In genomic region chr7:84237533-84238173, GRCh38 we compare ENCODE assay signal across 13 cellular contexts. TPM values are rescaled to one million over a fixed set of nuclear protein-coding genes. Genes with fewer than 3 reads are reported as not detected.
DNase-seq lines count a peak whose midpoint lies in the region; ATAC-seq, FAIRE-seq and TF ChIP-seq lines count a peak whose summit lies in the region.
"Had no signal": no experiment of that assay in that cellular context is flagged by ENCODE, and none has a peak within 500 bp of the region (broad histone marks: within the 10 kb centered on the region; RNA-seq: fewer than 3 reads in every experiment).

No MANE protein-coding gene starts in this region.

- no peak for TF ChIP-seq RAD21 in GM12878 (IDR thresholded peaks at IDR 0.05; ENCODE audit: insufficient read depth, low read depth, low read length)

- WGBS in GM12878 (ENCODE audit: insufficient coverage, insufficient replicate concordance, low lambda C conversion rate, missing lambda C conversion rate): 78% methylated on average over 1 of the region's 1 CpG
- no CpG with 5 or more reads among the region's 1 CpG for WGBS in mesenchymal stem cell

- H2AK5ac ChIP-seq in mesenchymal stem cell (ENCODE audit: low read length, severe bottlenecking): no peak overlapping the region

- no peak overlapping the region for H3K27ac ChIP-seq in GM12878 (ENCODE audit: control insufficient read depth, insufficient read depth)
- peak overlapping the region; percentile 51 for H3K27ac ChIP-seq in mesenchymal stem cell (ENCODE audit: low read length, poor library complexity, severe bottlenecking)
- H3K27ac ChIP-seq: esophagus muscularis mucosa, VCaP had no signal

- H3K9me3 ChIP-seq in GM12878 (replicated peaks; ENCODE audit: control insufficient read depth, insufficient read depth, low read length): no peaks in the 10 kb centered on the region
- no peaks in the 10 kb centered on the region for H3K9me3 ChIP-seq in mesenchymal stem cell (ENCODE audit: control insufficient read depth, low read length)
- H3K9me3 ChIP-seq: esophagus muscularis mucosa had no signal

- H3K36me3 ChIP-seq in GM12878 (ENCODE audit: control insufficient read depth in 2 of 2, insufficient read depth in 2 of 2, low read length in 1 of 2): no peaks in the 10 kb centered on the region
- H3K36me3 ChIP-seq in mesenchymal stem cell (ENCODE audit: control insufficient read depth in 1 of 2, insufficient read depth in 2 of 2, low read depth in 1 of 2, low read length in 2 of 2): no peaks in the 10 kb centered on the region
- H3K36me3 ChIP-seq: esophagus muscularis mucosa had no signal

- H3K4ac ChIP-seq in mesenchymal stem cell (ENCODE audit: low read depth in 1 of 2, low read length in 2 of 2): no peak overlapping the region

- no peak overlapping the region for H3K4me2 ChIP-seq in GM12878 (ENCODE audit: control insufficient read depth, insufficient read depth)
- no peak overlapping the region for H3K4me2 ChIP-seq in mesenchymal stem cell (ENCODE audit: low read length, poor library complexity, severe bottlenecking)

- RAD21 ChIA-PET in GM12878 (lab: Charles Lee; ENCODE audit: unreplicated experiment): interaction anchor here (0.5 kb wide), 1 partner anchor 83 kb away, joined by 3 read pairs; no protein-coding TSS in a partner anchor

- in situ Hi-C loops in GM12878 (cut with MboI): no loop called here

- H3K14ac ChIP-seq in mesenchymal stem cell (ENCODE audit: low read length in 2 of 2): no peak overlapping the region

- H3K4me1 ChIP-seq in GM12878 (ENCODE audit: control insufficient read depth, insufficient read depth, low read length) (no peaks in the 10 kb centered on the region), mesenchymal stem cell (ENCODE audit: control insufficient read depth, insufficient read depth, low read depth, low read length) (peaks cover 2% of the 10 kb centered on the region)

- H3K9ac ChIP-seq in GM12878 (ENCODE audit: control insufficient read depth, insufficient read depth, low read length) (no peak overlapping the region), mesenchymal stem cell (ENCODE audit: low read length) (no peak overlapping the region)

- TF ChIP-seq CTCF in GM12878 (IDR thresholded peaks at IDR 0.05 in 2 of 3, conservative IDR thresholded peaks at IDR 0.05 in 1 of 3; ENCODE audit: control insufficient read depth in 2 of 3, extremely low read depth in 1 of 3, insufficient read depth in 1 of 3, low read depth in 3 of 3, low read length in 3 of 3): no peak

- POLR2A ChIA-PET in GM12878 (lab: Charles Lee): no interaction called here

- no peak overlapping the region for H2BK15ac ChIP-seq in mesenchymal stem cell (ENCODE audit: low read depth, poor library complexity, severe bottlenecking)

- no peak overlapping the region for H2BK5ac ChIP-seq in mesenchymal stem cell (ENCODE audit: low read depth, low read length, poor library complexity, severe bottlenecking)

- peak; percentile 42 for DNase-seq in DMS53 treated with DMSO at 0.1 percent for 48 hours (lab: John Stamatoyannopoulos, UW; ENCODE audit: unreplicated experiment)
- DNase-seq in HT1080 (ENCODE audit: low read depth): peak; percentile 94
- no peak for DNase-seq in GM12878 (ENCODE audit: low read depth, low spot score)
- DNase-seq in mesenchymal stem cell: peak; percentile 93
- DNase-seq in NCI-H82 treated with DMSO at 0.1 percent for 48 hours (lab: John Stamatoyannopoulos, UW; ENCODE audit: unreplicated experiment): no peak
- DNase-seq in mesenteric fat pad (ENCODE audit: low spot score): no peak
- DNase-seq in NCI-H2029 (lab: John Stamatoyannopoulos, UW): no peak
- DNase-seq in ecto neural progenitor cell (ENCODE audit: low spot score): no peak
- DNase-seq: activated naive CD4-positive, alpha-beta T cell treated with anti-CD3 and anti-CD28 coated beads, Interleukin-2, amount 10 ng/mL, durations not matched to agents 7 days and 5 days; GDM1; NCI-H82 had no signal

- no TSS peak for BruUV-seq in GM12878 (replicated peaks; lab: Mats Ljungman, UMichigan)

- H3K4me3 ChIP-seq in GM12878 (no peak overlapping the region), mesenchymal stem cell (ENCODE audit: insufficient read depth in 1 of 2, low read depth in 1 of 2, low read length in 2 of 2) (no peak overlapping the region)
- H3K4me3 ChIP-seq: esophagus muscularis mucosa had no signal

- peak; percentile 94 for ATAC-seq in GM12878

- no peaks in the 10 kb centered on the region for H4K20me1 ChIP-seq in GM12878 (ENCODE audit: control insufficient read depth, insufficient read depth)

- no peak overlapping the region for H3K23ac ChIP-seq in mesenchymal stem cell (ENCODE audit: low read length in 2 of 2)

- intact Hi-C loops in GM12878 (cut with micrococcal nuclease; ENCODE audit: unreplicated experiment): no loop called here

- H3K79me1 ChIP-seq in mesenchymal stem cell (replicated peaks; ENCODE audit: low read length, poor library complexity, severe bottlenecking): no peaks in the 10 kb centered on the region

- TF ChIP-seq POLR2A in GM12878 (IDR thresholded peaks at IDR 0.05; ENCODE audit: low read depth, low read length): no peak

- H3K79me2 ChIP-seq in GM12878 (ENCODE audit: control insufficient read depth, insufficient read depth, low read length): no peaks in the 10 kb centered on the region

- H3K27me3 ChIP-seq in GM12878 (replicated peaks in 1 of 2; ENCODE audit: control insufficient read depth in 2 of 2, insufficient read depth in 2 of 2, low read length in 1 of 2) (no peaks in the 10 kb centered on the region), mesenchymal stem cell (ENCODE audit: control insufficient read depth in 1 of 2, insufficient read depth in 1 of 2, low read length in 2 of 2) (no peaks in the 10 kb centered on the region)
- H3K27me3 ChIP-seq: esophagus muscularis mucosa had no signal

- no peak overlapping the region for H2AFZ ChIP-seq in GM12878 (ENCODE audit: control insufficient read depth, low read depth, low read length)
- H2AFZ ChIP-seq in mesenchymal stem cell (ENCODE audit: low read depth, low read length): no peak overlapping the region

- peak overlapping the region in 1 of 2 experiments; percentile 12 for H3K18ac ChIP-seq in mesenchymal stem cell (ENCODE audit: low read depth in 1 of 2, low read length in 2 of 2)

- CTCF ChIA-PET in GM12878 (lab: Yijun Ruan, JAX): no interaction called here

- H2BK12ac ChIP-seq in mesenchymal stem cell (ENCODE audit: low read length in 2 of 2): peak overlapping the region in 1 of 2 experiments; percentile 66

- no peak for TF ChIP-seq EP300 in GM12878 (IDR thresholded peaks at IDR 0.05; ENCODE audit: borderline replicate concordance in 1 of 2, control insufficient read depth in 1 of 2, low read depth in 2 of 2, low read length in 2 of 2)

- FAIRE-seq in GM12878 (lab: Jason Lieb, UNC): no peak

- no peak overlapping the region for H2BK120ac ChIP-seq in mesenchymal stem cell (ENCODE audit: low read depth, low read length)

- no peak overlapping the region for H4K8ac ChIP-seq in mesenchymal stem cell (ENCODE audit: low read length)

- no peak overlapping the region for H4K91ac ChIP-seq in mesenchymal stem cell (ENCODE audit: low read length)

- SMC1A ChIA-PET in GM12878 (lab: Charles Lee; ENCODE audit: uncharacterized antibody, unreplicated experiment): no interaction called here

TF ChIP-seq in GM12878, 131 proteins besides CTCF, POLR2A, EP300 and RAD21 (continues in another document):
- no peak for TF ChIP-seq USF1 (IDR thresholded peaks at IDR 0.05; ENCODE audit: borderline replicate concordance, extremely low read length, insufficient read depth, low read depth, low read length)
- TF ChIP-seq, protein P1, sequence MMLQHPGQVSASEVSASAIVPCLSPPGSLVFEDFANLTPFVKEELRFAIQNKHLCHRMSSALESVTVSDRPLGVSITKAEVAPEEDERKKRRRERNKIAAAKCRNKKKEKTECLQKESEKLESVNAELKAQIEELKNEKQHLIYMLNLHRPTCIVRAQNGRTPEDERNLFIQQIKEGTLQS (IDR thresholded peaks at IDR 0.05; ENCODE audit: borderline replicate concordance, extremely low read depth, low read depth, low read length): no peak
- no peak for TF ChIP-seq CHD1 (IDR thresholded peaks at IDR 0.05; ENCODE audit: low read depth, low read length)
- no peak for TF ChIP-seq FOXM1 (IDR thresholded peaks at IDR 0.05; ENCODE audit: low read depth, low read length)
- 0 out of 2 replicates have a peak, but pooled peaks have one; percentile 27 for TF ChIP-seq CREM (IDR thresholded peaks at IDR 0.05; ENCODE audit: low read depth)
- TF ChIP-seq ZSCAN29 (IDR thresholded peaks at IDR 0.05): no peak
- TF ChIP-seq JUNB (IDR thresholded peaks at IDR 0.05): peak; percentile 48; the same call in 1 of the 2 replicates
- TF ChIP-seq CBFB (IDR thresholded peaks at IDR 0.05; ENCODE audit: low read depth): no peak
- no peak for TF ChIP-seq RELA (IDR thresholded peaks at IDR 0.05; ENCODE audit: borderline replicate concordance, partially characterized antibody)

RNA-seq across cellular contexts. Expression of gene SEMA3A, which starts 43.1 kb away (rescaled TPM):
- total RNA-seq in HT1080 (2014; rRNA removed; shearing (Covaris generic)): 7.9 and 8.6 TPM in 2 replicates
- polyA plus RNA-seq in HT1080 (2015; cell fraction: cytosol; rRNA removed): 1.3 and 2.7 TPM in 2 replicates
- polyA plus RNA-seq in HT1080 (2015; cell fraction: nucleus; rRNA removed): 12.5 and 12.7 TPM in 2 replicates
- total RNA-seq in GM12878 (2013; cell fraction: nucleolus; rRNA removed): 3.9 and 4.4 TPM in 2 replicates
- total RNA-seq in GM12878 (2014; rRNA removed) (0.27 and 0.45 TPM in 2 replicates), GM12878 (2014; rRNA removed; fragmentation: Illumina TruSeq; extraction: Trizol) (0.36 and 0.64 TPM in 2 replicates), GM12878 (2021) (0.08 and 0.32 TPM in 2 replicates), mesenteric fat pad (10.2 TPM)
- polyA plus RNA-seq in GM12878 (2011; ENCODE audit: low read depth): not detected
- polyA plus RNA-seq in GM12878 (2011; rRNA removed) (3.3 TPM in 2 replicates), GM12878 (2014; fragmentation: Illumina TruSeq; extraction: Trizol) (0.31 and 1.2 TPM in 2 replicates), GM12878 (2014; fragmentation: Nextera tagmentation; extraction: Ambion mirVana) (under 1 TPM; 0.04 to 0.45 TPM), GM12878 (2014; rRNA removed) (0.16 and 0.17 TPM in 2 replicates), GM12878 (2016; fragmentation: Nextera tagmentation; extraction: Ambion mirVana) (under 1 TPM; 0.01 to 0.13 TPM)
- 1.4 and 1.8 TPM in 2 replicates for polyA plus RNA-seq in GM12878 (2011; cell fraction: cytosol; rRNA removed)
- polyA plus RNA-seq in GM12878 (2011; cell fraction: nucleus; rRNA removed): 2.0 and 3.2 TPM in 2 replicates
- polyA plus RNA-seq in GM12878 (2012): not detected in 2 replicates
- 9.5 and 13.5 TPM in 2 replicates for polyA minus RNA-seq in GM12878 (2011; rRNA and poly(A)+ RNA removed)
- 1.5 and 1.6 TPM in 2 replicates for polyA minus RNA-seq in GM12878 (2011; cell fraction: cytosol; rRNA and poly(A)+ RNA removed)
- 2.2 and 6.5 TPM in 2 replicates for polyA minus RNA-seq in GM12878 (2011; cell fraction: nucleus; rRNA and poly(A)+ RNA removed)
- polyA plus RNA-seq in mesenchymal stem cell (2013, experiment 1 of 2): 73.1 TPM
- polyA plus RNA-seq in mesenchymal stem cell (2013, experiment 2 of 2): 75.5 TPM

Comparison
In these comparisons a context has a peak if more than half of its experiments do, and no peak if none do; other contexts are left out.
1. DNase-seq: peak in DMS53 treated with DMSO at 0.1 percent for 48 hours (single experiment), HT1080 (single experiment) and mesenchymal stem cell (single experiment); none in GM12878 (single experiment), NCI-H82 treated with DMSO at 0.1 percent for 48 hours (single experiment), mesenteric fat pad (single experiment), NCI-H2029 (single experiment) and ecto neural progenitor cell (single experiment).